In genomic region chr2:99659874-99660273, GRCh38 we compare ENCODE assay signal across 23 cellular contexts.
DNase-seq lines count a peak whose midpoint lies in the region; ATAC-seq, FAIRE-seq and TF ChIP-seq lines count a peak whose summit lies in the region.
"Had no signal": no experiment of that assay in that cellular context is flagged by ENCODE, and none has a peak within 500 bp of the region (broad histone marks: within the 10 kb centered on the region; RNA-seq: fewer than 3 reads in every experiment).

No MANE protein-coding gene starts in this region.

- whole genome bisulfite sequencing in sigmoid colon, 2 donors, result 91 to 95% methylated on average over 3 of the region's 3 CpGs

- H3K4me3 ChIP-seq in bronchial epithelial cell (ENCODE audit: low read depth, low read length) (no peak overlapping the region), left ventricle myocardium inferior (no peak overlapping the region), sigmoid colon (no peak overlapping the region)
- H3K4me3 ChIP-seq: coronary artery, prostate gland, upper lobe of right lung had no signal

- intact Hi-C loops in left ventricle myocardium inferior (cut with micrococcal nuclease), result no loop called here
- intact Hi-C loops in sigmoid colon (cut with DNase I), result no loop called here

- no peak for TF ChIP-seq POLR2A in sigmoid colon (IDR thresholded peaks at IDR 0.05)

- TF ChIP-seq EP300 in Ishikawa (IDR thresholded peaks at IDR 0.05; ENCODE audit: borderline replicate concordance), result peak; percentile 36; the same call in 1 of the 2 replicates
- TF ChIP-seq EP300 in sigmoid colon (IDR thresholded peaks at IDR 0.05), result no peak

- H3K36me3 ChIP-seq in bronchial epithelial cell (ENCODE audit: control insufficient read depth, insufficient read depth, low read length) (no peaks in the 10 kb centered on the region), left ventricle myocardium inferior (no peaks in the 10 kb centered on the region), sigmoid colon (no peaks in the 10 kb centered on the region)
- H3K36me3 ChIP-seq: prostate gland, upper lobe of right lung had no signal

- TF ChIP-seq RAD21 in Ishikawa (IDR thresholded peaks at IDR 0.05; ENCODE audit: low read depth), result no peak

- H3K27ac ChIP-seq in left ventricle myocardium inferior (replicated peaks) (peak overlapping the region; percentile 74), sigmoid colon (no peak overlapping the region)
- H3K27ac ChIP-seq: prostate gland, upper lobe of right lung had no signal

- no peak for TF ChIP-seq CTCF in bronchial epithelial cell (IDR thresholded peaks at IDR 0.05; ENCODE audit: insufficient read depth, low read length, severe bottlenecking)
- TF ChIP-seq CTCF in left ventricle myocardium inferior (IDR thresholded peaks at IDR 0.05; ENCODE audit: borderline replicate concordance), result no peak
- TF ChIP-seq CTCF in sigmoid colon (IDR thresholded peaks at IDR 0.05), result no peak

- H3K4me1 ChIP-seq in left ventricle myocardium inferior, result peaks cover 44% of the 10 kb centered on the region
- H3K4me1 ChIP-seq in sigmoid colon, result peaks cover 0 to 34% (median 25%) of the 10 kb centered on the region in 4 donors
- H3K4me1 ChIP-seq: upper lobe of right lung had no signal

- ATAC-seq in GM19328 (IDR thresholded peaks at IDR 0.05; ENCODE audit: unreplicated experiment), result no peak
- ATAC-seq: activated CD4-positive, alpha-beta T cell treated with anti-CD3 and anti-CD28 coated beads for 36 hours; activated T-cell treated with anti-CD3 and anti-CD28 coated beads, Interleukin-2, amount 50 U/mL, for 72 hours; natural killer cell treated with Interleukin-12 subunit alpha and Interleukin-12 subunit beta and Interleukin-15 and Interleukin-18, amount 100 ng/mL, for 72 hours; upper lobe of right lung had no signal

- H3K27me3 ChIP-seq in bronchial epithelial cell (ENCODE audit: control insufficient read depth, insufficient read depth, low read length) (no peaks in the 10 kb centered on the region), left ventricle myocardium inferior (ENCODE audit: low read depth) (no peaks in the 10 kb centered on the region), sigmoid colon (no peaks in the 10 kb centered on the region)
- H3K27me3 ChIP-seq: upper lobe of right lung had no signal

- peak; percentile 75 for FAIRE-seq in bronchial epithelial cell (lab: Jason Lieb, UNC)
- FAIRE-seq: frontal cortex, H1 had no signal

- H3K9me3 ChIP-seq in left ventricle myocardium inferior (replicated peaks) (no peaks in the 10 kb centered on the region), sigmoid colon (no peaks in the 10 kb centered on the region)
- H3K9me3 ChIP-seq: prostate gland, upper lobe of right lung had no signal

- no peak for DNase-seq in bronchial epithelial cell (ENCODE audit: low read depth)
- DNase-seq in left ventricle myocardium inferior, result no peak
- DNase-seq in sigmoid colon, result peak; percentile 83
- DNase-seq in effector CD8-positive, alpha-beta T cell (lab: John Stamatoyannopoulos, UW), result no peak
- DNase-seq in stimulated activated naive CD4-positive, alpha-beta T cell treated with Interleukin-2 at 50 U/mL for 16 hours (lab: John Stamatoyannopoulos, UW), result no peak
- DNase-seq in cerebellar nuclear complex (lab: John Stamatoyannopoulos, UW), result no peak
- DNase-seq: activated CD4-positive, alpha-beta T cell treated with anti-CD3 and anti-CD28 coated beads for 36 hours; activated naive CD4-positive, alpha-beta T cell treated with anti-CD3 and anti-CD28 coated beads, Interleukin-2, amount 50 U/mL, for 16 hours; activated T-cell treated with anti-CD3 and anti-CD28 coated beads, Interleukin-2, amount 50 U/mL, for 72 hours; AML-193; midbrain; NCI-H2081 treated with DMSO at 0.1 percent for 48 hours; NCI-H526 treated with DMSO at 0.1 percent for 48 hours; stimulated activated CD4-positive, alpha-beta T cell treated with anti-CD3 and anti-CD28 coated beads, Interleukin-12 subunit alpha, Interleukin-12 subunit beta, amount 100 ng/mL, for 4 hours; SW 1271; upper lobe of right lung had no signal

TF ChIP-seq in Ishikawa, 13 proteins besides CTCF, POLR2A, EP300 and RAD21:
- TF ChIP-seq NFIC (IDR thresholded peaks at IDR 0.05), result peak; percentile 38; the same call in 1 of the 2 replicates
- TF ChIP-seq YY1 (IDR thresholded peaks at IDR 0.05; ENCODE audit: low read depth), result peak; percentile 42; the same call in 1 of the 2 replicates
- TF ChIP-seq, protein P1, sequence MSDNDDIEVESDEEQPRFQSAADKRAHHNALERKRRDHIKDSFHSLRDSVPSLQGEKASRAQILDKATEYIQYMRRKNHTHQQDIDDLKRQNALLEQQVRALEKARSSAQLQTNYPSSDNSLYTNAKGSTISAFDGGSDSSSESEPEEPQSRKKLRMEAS (IDR thresholded peaks at IDR 0.05), result no peak
- TF ChIP-seq TEAD4 (IDR thresholded peaks at IDR 0.05), result no peak
- TF ChIP-seq CEBPB (IDR thresholded peaks at IDR 0.05), result peak; percentile 68
- no peak for TF ChIP-seq ZBTB7A (IDR thresholded peaks at IDR 0.05; ENCODE audit: low read depth)
- no peak for TF ChIP-seq TCF12 (IDR thresholded peaks at IDR 0.05; ENCODE audit: low read depth)
